17 cellular contexts compared by ENCODE assay signal in the genomic region with DNA sequence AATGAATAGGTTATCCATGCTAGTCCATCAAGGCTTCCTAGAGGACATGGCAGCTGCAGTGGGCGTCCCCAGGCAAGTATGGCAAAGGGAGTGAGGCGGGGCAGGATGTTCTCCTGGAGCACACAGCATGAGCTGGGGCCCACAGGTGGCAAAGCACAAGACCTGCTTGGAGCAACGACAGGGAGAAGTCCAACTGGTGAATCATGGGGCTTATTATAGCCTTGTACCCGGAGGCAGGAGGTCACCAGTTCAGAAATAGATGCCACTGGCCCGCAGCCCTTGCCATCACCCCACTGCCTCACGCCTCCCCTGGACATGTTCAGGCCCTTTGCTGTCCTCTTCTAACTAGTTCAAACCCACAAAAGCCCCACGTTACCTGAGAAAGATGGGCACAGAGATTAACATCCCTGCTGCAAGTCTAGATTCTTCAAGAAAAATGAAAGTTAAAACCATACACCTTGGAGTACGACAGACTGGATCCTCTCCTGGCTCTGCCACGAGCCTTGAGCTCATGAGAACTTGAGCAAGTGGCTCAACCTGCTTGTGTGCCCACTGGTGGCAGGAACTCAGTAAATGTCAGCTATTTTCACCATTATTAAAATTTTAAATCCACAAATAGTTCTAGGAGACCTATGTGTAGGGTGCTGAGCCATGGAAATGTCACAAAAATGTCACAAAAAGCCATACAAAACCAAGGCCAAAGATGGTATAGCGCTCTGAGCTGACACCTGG. TPM values are rescaled to one million over a fixed set of nuclear protein-coding genes. Genes with fewer than 3 reads are reported as not detected.
A peak's percentile ranks its signal among the peaks of the same experiment; 100 is the strongest.
DNase-seq lines count a peak whose midpoint lies in the region; ATAC-seq and TF ChIP-seq lines count a peak whose summit lies in the region.
"Had no signal": no experiment of that assay in that cellular context is flagged by ENCODE, and none has a peak within 500 bp of the region (broad histone marks: within the 10 kb centered on the region; RNA-seq: fewer than 3 reads in every experiment).

No MANE protein-coding gene starts in this region.

- H3K9me3 Mint-ChIP-seq in activated CD4-positive, alpha-beta T cell treated with anti-CD3 and anti-CD28 coated beads for 36 hours (ENCODE audit: low read depth), result no peaks in the 10 kb centered on the region
- H3K9me3 Mint-ChIP-seq: activated naive CD8-positive, alpha-beta T cell treated with anti-CD3 and anti-CD28 coated beads, Interleukin-2, amount 10 ng/mL, durations not matched to agents 7 days and 5 days; memory B cell had no signal

- H3K4me3 ChIP-seq in HEK293 (ENCODE audit: low read depth, low read length) (no peak overlapping the region), astrocyte of the cerebellum (ENCODE audit: low read depth, low read length) (no peak overlapping the region), psoas muscle (no peak overlapping the region)
- H3K4me3 ChIP-seq: colonic mucosa had no signal

- H3K4me3 Mint-ChIP-seq in activated CD4-positive, alpha-beta T cell treated with anti-CD3 and anti-CD28 coated beads for 36 hours, result no peak overlapping the region
- H3K4me3 Mint-ChIP-seq: activated naive CD8-positive, alpha-beta T cell treated with anti-CD3 and anti-CD28 coated beads, Interleukin-2, amount 10 ng/mL, durations not matched to agents 7 days and 5 days; memory B cell had no signal

- H3K4me1 Mint-ChIP-seq in activated CD4-positive, alpha-beta T cell treated with anti-CD3 and anti-CD28 coated beads for 36 hours, result peaks cover 24% of the 10 kb centered on the region

- intact Hi-C loops in psoas muscle (cut with DNase I), result loop anchor here in 1 of 2 donors (5.0 kb wide), 1 partner anchor 99 kb away; no protein-coding TSS in a partner anchor
- intact Hi-C loops in activated CD4-positive, alpha-beta T cell treated with anti-CD3 and anti-CD28 coated beads for 36 hours (cut with DNase I, micrococcal nuclease), result no loop called here

- WGBS in psoas muscle, 3 donors, result 37 to 44% (median 41%) methylated on average over 10 of the region's 10 CpGs

- H3K27me3 Mint-ChIP-seq in activated CD4-positive, alpha-beta T cell treated with anti-CD3 and anti-CD28 coated beads for 36 hours, result peaks cover 8% of the 10 kb centered on the region

- CTCF ChIA-PET in HEK293 (lab: Yijun Ruan, JAX), result interaction anchor here (1.0 to 1.4 kb wide), 4 partner anchors 9 to 51 kb away, joined by 3 to 4 read pairs (median 4); no protein-coding TSS in a partner anchor
- CTCF ChIA-PET in activated CD4-positive, alpha-beta T cell treated with anti-CD3 and anti-CD28 coated beads for 36 hours (lab: Charles Lee), result interaction anchor here (0.5 to 1.6 kb wide), 5 partner anchors 7 to 285 kb away, joined by 3 to 4 read pairs (median 3); no protein-coding TSS in a partner anchor

- H3K27me3 ChIP-seq in foreskin keratinocyte (no peaks in the 10 kb centered on the region), psoas muscle (ENCODE audit: insufficient read depth in 3 of 3, low read length in 2 of 3) (peaks cover 0 to 2% (median 0%) of the 10 kb centered on the region in 3 donors)
- H3K27me3 ChIP-seq: colonic mucosa had no signal

- no peak overlapping the region for H3K27ac Mint-ChIP-seq in activated CD4-positive, alpha-beta T cell treated with anti-CD3 and anti-CD28 coated beads for 36 hours
- H3K27ac Mint-ChIP-seq: activated naive CD8-positive, alpha-beta T cell treated with anti-CD3 and anti-CD28 coated beads, Interleukin-2, amount 10 ng/mL, durations not matched to agents 7 days and 5 days; memory B cell had no signal

- in situ Hi-C loops in astrocyte of the cerebellum (cut with HindIII; ENCODE audit: low sequenced_read_pairs), result no loop called here

- H3K4me1 ChIP-seq in HEK293 (ENCODE audit: control insufficient read depth, insufficient read depth, low read length), result peaks cover 4% of the 10 kb centered on the region; the same call in 1 of the 2 replicates
- peaks cover 26% of the 10 kb centered on the region for H3K4me1 ChIP-seq in foreskin keratinocyte
- peaks cover 37% of the 10 kb centered on the region for H3K4me1 ChIP-seq in psoas muscle

- DNase-seq in astrocyte of the cerebellum (ENCODE audit: low read depth), result no peak
- DNase-seq in foreskin keratinocyte, result peak; percentile 9 to 43
- peak; percentile 71 to 91 for DNase-seq in psoas muscle
- DNase-seq in activated CD4-positive, alpha-beta T cell treated with anti-CD3 and anti-CD28 coated beads for 36 hours, result no peak
- DNase-seq in NCI-H187 treated with DMSO at 0.1 percent for 48 hours (lab: John Stamatoyannopoulos, UW), result no peak
- no peak for DNase-seq in NCI-H1417 treated with DMSO at 0.1 percent for 48 hours (lab: John Stamatoyannopoulos, UW)
- DNase-seq: activated naive CD8-positive, alpha-beta T cell treated with anti-CD3 and anti-CD28 coated beads, Interleukin-2, amount 10 ng/mL, durations not matched to agents 7 days and 5 days; colonic mucosa; GF-D8; NCI-H2029 treated with DMSO at 0.1 percent for 48 hours; NCI-H510A treated with DMSO at 0.1 percent for 48 hours; OCI-M1; stimulated activated CD4-positive, alpha-beta T cell treated with anti-CD3 and anti-CD28 coated beads, Interleukin-4, amount 100 ng/mL, for 4 hours had no signal

- no peaks in the 10 kb centered on the region for H3K36me3 Mint-ChIP-seq in activated CD4-positive, alpha-beta T cell treated with anti-CD3 and anti-CD28 coated beads for 36 hours (ENCODE audit: low read depth)
- H3K36me3 Mint-ChIP-seq: activated naive CD8-positive, alpha-beta T cell treated with anti-CD3 and anti-CD28 coated beads, Interleukin-2, amount 10 ng/mL, durations not matched to agents 7 days and 5 days; memory B cell had no signal

- no peak for ATAC-seq in foreskin keratinocyte
- ATAC-seq in psoas muscle, result peak; percentile 90 to 95 (median 94)
- no peak for ATAC-seq in activated CD4-positive, alpha-beta T cell treated with anti-CD3 and anti-CD28 coated beads for 36 hours
- no peak for ATAC-seq in GM18498 (IDR thresholded peaks at IDR 0.05; ENCODE audit: unreplicated experiment)

- no peaks in the 10 kb centered on the region for H3K9me3 ChIP-seq in HEK293 (ENCODE audit: control insufficient read depth, insufficient read depth, low read depth, low read length)
- H3K9me3 ChIP-seq in psoas muscle, result no peaks in the 10 kb centered on the region
- H3K9me3 ChIP-seq: colonic mucosa, neutrophil had no signal

- TF ChIP-seq CTCF in HEK293 (tag by site-specific recombination; IDR thresholded peaks at IDR 0.05), result no peak
- TF ChIP-seq CTCF in astrocyte of the cerebellum (IDR thresholded peaks at IDR 0.05; ENCODE audit: low read depth, low read length, missing control alignments), result peak; percentile 25
- TF ChIP-seq CTCF in foreskin keratinocyte (conservative IDR thresholded peaks at IDR 0.05), result peak; percentile 55
- peak; percentile 31 for TF ChIP-seq CTCF in psoas muscle (IDR thresholded peaks at IDR 0.05)

- no peak overlapping the region for H3K27ac ChIP-seq in HEK293 (ENCODE audit: extremely low read depth, low read depth, low read length)
- no peak overlapping the region for H3K27ac ChIP-seq in foreskin keratinocyte
- H3K27ac ChIP-seq in psoas muscle, result peak overlapping the region; percentile 82
- H3K27ac ChIP-seq: colonic mucosa, neutrophil had no signal

- no peaks in the 10 kb centered on the region for H3K36me3 ChIP-seq in HEK293 (ENCODE audit: control insufficient read depth in 2 of 2, insufficient read depth in 1 of 2, low read length in 2 of 2)
- no peaks in the 10 kb centered on the region for H3K36me3 ChIP-seq in psoas muscle (ENCODE audit: insufficient read depth in 1 of 2, low read depth in 1 of 2)
- H3K36me3 ChIP-seq: colonic mucosa, neutrophil had no signal

- POLR2A ChIA-PET in HEK293 (lab: Yijun Ruan, JAX), result no interaction called here
- POLR2A ChIA-PET in activated CD4-positive, alpha-beta T cell treated with anti-CD3 and anti-CD28 coated beads for 36 hours (lab: Charles Lee), result interaction anchor here (0.6 kb wide), 1 partner anchor 51 kb away, joined by 4 read pairs; no protein-coding TSS in a partner anchor

TF ChIP-seq in HEK293, 187 proteins besides CTCF, POLR2A, EP300 and RAD21:
- TF ChIP-seq ZNF426 (tag by site-specific recombination; IDR thresholded peaks at IDR 0.05) (no peak), ZIC2 (tag by site-specific recombination; IDR thresholded peaks at IDR 0.05) (0 out of 2 replicates have a peak, but pooled peaks have one; percentile 26)
TF ChIP-seq in HEK293: peak in this region for 1.

RNA-seq across cellular contexts. Expression of a gene that starts 1.8 kb away (rescaled TPM):
- total RNA-seq in foreskin keratinocyte, result 16.2 and 17.9 TPM in 2 replicates
- 4.4 and 5.0 TPM in 2 replicates for polyA plus RNA-seq in foreskin keratinocyte
- 1 to 10 TPM; 1.6 to 7.6 (median 3.2) TPM for total RNA-seq in psoas muscle
- polyA plus RNA-seq in psoas muscle, result 1 to 10 TPM in 1 of 3 donors, under 1 TPM in 2; 0.77 to 1.9 (median 0.80) TPM
- total RNA-seq in activated CD4-positive, alpha-beta T cell treated with anti-CD3 and anti-CD28 coated beads for 36 hours, result 1 to 10 TPM; 1.2 to 1.5 TPM

Comparison
In these comparisons a context has a peak if more than half of its experiments do, and no peak if none do; other contexts are left out.
1. DNase-seq: peak in foreskin keratinocyte (2 of 2) and psoas muscle (2 of 2); none in astrocyte of the cerebellum (single experiment), activated CD4-positive, alpha-beta T cell treated with anti-CD3 and anti-CD28 coated beads for 36 hours (single experiment), NCI-H187 treated with DMSO at 0.1 percent for 48 hours (single experiment) and NCI-H1417 treated with DMSO at 0.1 percent for 48 hours (single experiment).
2. ATAC-seq: peak in psoas muscle (4 of 4); none in foreskin keratinocyte (single experiment), activated CD4-positive, alpha-beta T cell treated with anti-CD3 and anti-CD28 coated beads for 36 hours (single experiment) and GM18498 (single experiment).